8 cellular contexts compared by ENCODE assay signal in the genomic region with DNA sequence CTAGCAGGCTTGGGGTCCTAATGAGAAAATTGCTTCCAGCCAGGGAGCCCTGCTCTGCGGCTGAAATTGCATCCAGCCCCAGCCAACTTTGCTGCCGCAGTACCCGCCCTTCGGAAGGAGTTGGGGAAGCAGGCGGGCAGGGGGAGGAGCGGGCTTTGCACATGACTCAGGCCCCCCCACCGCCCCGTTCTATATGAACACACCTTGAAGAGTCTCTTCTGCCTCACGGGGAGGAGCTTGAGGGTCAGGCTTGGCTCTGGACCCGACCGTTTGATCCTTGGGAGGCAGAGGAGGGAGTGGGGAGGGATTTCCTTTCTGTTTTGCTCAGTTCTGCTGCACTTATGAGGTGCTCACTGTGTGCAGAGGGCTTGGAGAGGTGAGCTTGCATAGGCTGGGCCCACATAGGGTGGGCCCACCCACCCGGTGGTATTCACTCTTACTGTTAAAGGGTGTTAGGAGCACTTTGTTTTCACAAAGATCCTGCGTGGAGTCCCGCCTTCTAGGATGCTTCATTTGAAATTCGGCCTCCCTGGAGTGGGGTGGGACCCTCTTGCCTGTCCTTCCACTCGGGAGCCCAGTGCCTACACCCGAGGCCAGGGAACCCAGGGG. TPM values are rescaled to one million over a fixed set of nuclear protein-coding genes. Genes with fewer than 3 reads are reported as not detected.
DNase-seq lines count a peak whose midpoint lies in the region; ATAC-seq lines count a peak whose summit lies in the region.

No MANE protein-coding gene starts in this region.

- H3K36me3 ChIP-seq in rectal smooth muscle tissue (ENCODE audit: control insufficient read depth, insufficient read depth, low read length) = no peaks in the 10 kb centered on the region

- peak overlapping the region; percentile 51 for H3K4me3 ChIP-seq in rectal smooth muscle tissue (ENCODE audit: low read length)

- DNase-seq in Daoy (ENCODE audit: low read depth) (peak; percentile 96), SW480 (ENCODE audit: low spot score) (peak; percentile 75), glomerular visceral epithelial cell (ENCODE audit: extremely low spot score) (peak; percentile 97), head of caudate nucleus (no peak), NCI-H524 (lab: John Stamatoyannopoulos, UW) (no peak)

- peaks cover 87% of the 10 kb centered on the region for H3K4me1 ChIP-seq in rectal smooth muscle tissue (ENCODE audit: control insufficient read depth, insufficient read depth, low read length)

- H3K27ac ChIP-seq in rectal smooth muscle tissue (ENCODE audit: low read depth, low read length) = peak overlapping the region; percentile 95

- peak overlapping the region; percentile 10 for H3K9ac ChIP-seq in rectal smooth muscle tissue (ENCODE audit: low read length)

- intact Hi-C loops in head of caudate nucleus (cut with DNase I) = no loop called here

- no peaks in the 10 kb centered on the region for H3K27me3 ChIP-seq in rectal smooth muscle tissue (ENCODE audit: control insufficient read depth, insufficient read depth, low read length)

- ATAC-seq in GM18520 (IDR thresholded peaks at IDR 0.05; ENCODE audit: unreplicated experiment) (no peak), GM21390 (IDR thresholded peaks at IDR 0.05; ENCODE audit: unreplicated experiment) (no peak)

RNA-seq across cellular contexts. Expression of gene LYL1, which starts 46.5 kb away (rescaled TPM):
- 0.24 and 0.34 TPM in 2 replicates for total RNA-seq in Daoy (2014; rRNA removed; shearing (Covaris generic))

Comparison
In these comparisons a context has a peak if more than half of its experiments do, and no peak if none do; other contexts are left out.
1. DNase-seq: peak in Daoy (single experiment), SW480 (single experiment) and glomerular visceral epithelial cell (single experiment); none in head of caudate nucleus (0 of 42) and NCI-H524 (0 of 2).